Comparison of ENCODE assay signal across 24 cellular contexts in genomic region chr16:68422396-68422964, GRCh38. TPM values are rescaled to one million over a fixed set of nuclear protein-coding genes. Genes with fewer than 3 reads are reported as not detected.
A peak's percentile ranks its signal among the peaks of the same experiment; 100 is the strongest.
DNase-seq lines count a peak whose midpoint lies in the region; ATAC-seq and TF ChIP-seq lines count a peak whose summit lies in the region.
"Had no signal": no experiment of that assay in that cellular context is flagged by ENCODE, and none has a peak within 500 bp of the region (broad histone marks: within the 10 kb centered on the region; RNA-seq: fewer than 3 reads in every experiment).

No MANE protein-coding gene starts in this region.

- intact Hi-C loops in head of caudate nucleus (cut with DNase I) (no loop called here), Calu3 (cut with micrococcal nuclease; ENCODE audit: unreplicated experiment) (no loop called here)

- H3K36me3 Mint-ChIP-seq in T-cell (no peaks in the 10 kb centered on the region), Calu3 (ENCODE audit: insufficient read depth, unreplicated experiment) (no peaks in the 10 kb centered on the region), mesothelial cell of epicardium (no peaks in the 10 kb centered on the region)
- H3K36me3 Mint-ChIP-seq: CD8-positive, alpha-beta T cell had no signal

- H3K4me1 Mint-ChIP-seq in T-cell (peaks cover 56 to 80% (median 78%) of the 10 kb centered on the region in 3 donors), Calu3 (ENCODE audit: low read depth, unreplicated experiment) (peaks cover 27% of the 10 kb centered on the region), mesothelial cell of epicardium (no peaks in the 10 kb centered on the region)

- no peak overlapping the region for H3K4me3 Mint-ChIP-seq in T-cell
- H3K4me3 Mint-ChIP-seq in Calu3 (ENCODE audit: low read depth, unreplicated experiment): no peak overlapping the region
- H3K4me3 Mint-ChIP-seq in mesothelial cell of epicardium: no peak overlapping the region
- H3K4me3 Mint-ChIP-seq: CD8-positive, alpha-beta T cell had no signal

- 0 out of 2 replicates have a peak, but pooled peaks cover 3% of the 10 kb centered on the region for H3K79me2 ChIP-seq in DND-41 (ENCODE audit: insufficient read depth, low read length)

- CTCF ChIA-PET in T-cell (lab: Charles Lee): interaction anchor here in 1 of 2 donors (1.2 kb wide), 1 partner anchor 13 kb away, joined by 8 read pairs; no protein-coding TSS in a partner anchor
- CTCF ChIA-PET in Calu3 (lab: Charles Lee): interaction anchor here (0.6 kb wide), 1 partner anchor 33 kb away, joined by 8 read pairs; no protein-coding TSS in a partner anchor

- H3K4me2 ChIP-seq in BLaER1 (peak overlapping the region; percentile 29), DND-41 (ENCODE audit: insufficient read depth, low read length) (no peak overlapping the region)
- H3K4me2 ChIP-seq: PC-9 had no signal

- no peaks in the 10 kb centered on the region for H3K9me3 ChIP-seq in BLaER1
- no peaks in the 10 kb centered on the region for H3K9me3 ChIP-seq in DND-41 (ENCODE audit: insufficient read depth, low read length, severe bottlenecking)
- H3K9me3 ChIP-seq: BLaER1 treated with 17β-estradiol and CSF1 and Interleukin-3, amounts not matched to agents 10 nM and 100 nM; Caco-2; MG63; SJSA1 had no signal

- H2AFZ ChIP-seq in DND-41 (ENCODE audit: low read depth, low read length): no peak overlapping the region
- H2AFZ ChIP-seq: PC-9 had no signal

- ATAC-seq in DND-41 (ENCODE audit: insufficient read depth, low read depth): no peak
- ATAC-seq in T-cell (replicated peaks in 1 of 4): no peak
- ATAC-seq: CD8-positive, alpha-beta T cell; Right ventricle myocardium inferior had no signal

- DNase-seq in DND-41 (no peak), T-cell (no peak), head of caudate nucleus (peak in 37 of 42 donors; percentile 28 to 89 (median 59)), Calu3 (no peak), mesothelial cell of epicardium (ENCODE audit: low spot score in 2 of 2, unreplicated experiment in 2 of 2) (no peak), MV-4-11 (lab: John Stamatoyannopoulos, UW) (no peak)
- DNase-seq: Caco-2; CD8-positive, alpha-beta T cell; DMS 273 treated with DMSO at 0.1 percent for 48 hours; DMS79; GF-D8; IMR-90; KG1; MG63; NCI-H187 treated with DMSO at 0.1 percent for 48 hours; NCI-H446; NCI-H524 treated with DMSO at 0.1 percent for 48 hours; NCI-H774; NK-92 treated with Interleukin-12 subunit alpha and Interleukin-12 subunit beta, amount 100 ng/mL, for 24 hours; PC-9 had no signal

- H3K4me1 ChIP-seq in BLaER1 (peaks cover 28% of the 10 kb centered on the region), DND-41 (ENCODE audit: insufficient read depth, low read length) (peaks cover 54% of the 10 kb centered on the region)
- H3K4me1 ChIP-seq: Caco-2, SJSA1 had no signal

- TF ChIP-seq CTCF in DND-41 (IDR thresholded peaks at IDR 0.05; ENCODE audit: borderline replicate concordance, extremely low read depth, low read length, poor library complexity, severe bottlenecking): no peak
- no peak for TF ChIP-seq CTCF in Calu3 (IDR thresholded peaks at IDR 0.05; ENCODE audit: unreplicated experiment)
- no peak for TF ChIP-seq CTCF in mesothelial cell of epicardium (IDR thresholded peaks at IDR 0.05; ENCODE audit: unreplicated experiment)

- POLR2A ChIA-PET in T-cell (lab: Charles Lee): no interaction called here

- H3K27ac Mint-ChIP-seq in T-cell (peak overlapping the region; percentile 34 to 61), Calu3 (ENCODE audit: unreplicated experiment) (no peak overlapping the region), mesothelial cell of epicardium (no peak overlapping the region)
- H3K27ac Mint-ChIP-seq: CD8-positive, alpha-beta T cell had no signal

- H3K27ac ChIP-seq in BLaER1 (no peak overlapping the region), DND-41 (ENCODE audit: low read length) (peak overlapping the region; percentile 98)
- H3K27ac ChIP-seq: BLaER1 treated with 17β-estradiol and CSF1 and Interleukin-3, amounts not matched to agents 10 nM and 100 nM; PC-9; SJSA1 had no signal

- H3K27me3 ChIP-seq in BLaER1: no peaks in the 10 kb centered on the region
- no peaks in the 10 kb centered on the region for H3K27me3 ChIP-seq in DND-41 (ENCODE audit: insufficient read depth, low read length, poor library complexity)
- H3K27me3 ChIP-seq: BLaER1 treated with 17β-estradiol and CSF1 and Interleukin-3, amounts not matched to agents 10 nM and 100 nM; MG63; SJSA1 had no signal

- H3K27me3 Mint-ChIP-seq in T-cell: no peaks in the 10 kb centered on the region
- peaks cover under 1% of the 10 kb centered on the region for H3K27me3 Mint-ChIP-seq in Calu3 (ENCODE audit: unreplicated experiment)
- peaks cover 26% of the 10 kb centered on the region for H3K27me3 Mint-ChIP-seq in mesothelial cell of epicardium (ENCODE audit: low read depth)

- H3K36me3 ChIP-seq in BLaER1: no peaks in the 10 kb centered on the region
- no peaks in the 10 kb centered on the region for H3K36me3 ChIP-seq in DND-41 (ENCODE audit: insufficient read depth, low read length)
- H3K36me3 ChIP-seq: BLaER1 treated with 17β-estradiol and CSF1 and Interleukin-3, amounts not matched to agents 10 nM and 100 nM; MG63; SJSA1 had no signal

- H4K20me1 ChIP-seq in BLaER1 (no peaks in the 10 kb centered on the region), DND-41 (ENCODE audit: insufficient read depth, low read length) (no peaks in the 10 kb centered on the region)

- no TSS peak for BruUV-seq in Calu3 (replicated peaks; lab: Mats Ljungman, UMichigan)

- H3K9me3 Mint-ChIP-seq in T-cell (peaks cover 0 to 4% (median 0%) of the 10 kb centered on the region in 3 donors), Calu3 (ENCODE audit: low read depth, unreplicated experiment) (no peaks in the 10 kb centered on the region), mesothelial cell of epicardium (no peaks in the 10 kb centered on the region)
- H3K9me3 Mint-ChIP-seq: CD8-positive, alpha-beta T cell had no signal

- H3K4me3 ChIP-seq in BLaER1 (no peak overlapping the region), DND-41 (ENCODE audit: low read depth in 1 of 2, low read length in 2 of 2) (no peak overlapping the region)
- H3K4me3 ChIP-seq: BLaER1 treated with 17β-estradiol and CSF1 and Interleukin-3, amounts not matched to agents 10 nM and 100 nM; MG63; PC-9; SJSA1 had no signal

- no peak overlapping the region for H3K9ac ChIP-seq in BLaER1
- no peak overlapping the region for H3K9ac ChIP-seq in DND-41 (ENCODE audit: low read depth, low read length)
- H3K9ac ChIP-seq: BLaER1 treated with 17β-estradiol and CSF1 and Interleukin-3, amounts not matched to agents 10 nM and 100 nM had no signal

RNA-seq across cellular contexts. Expression of gene SMPD3, which starts 25.8 kb away (rescaled TPM):
- total RNA-seq in T-cell: 1 to 10 TPM in 4 of 5 donors, under 1 TPM in 1; 0.93 to 2.3 (median 1.7) TPM
- total RNA-seq in Calu3 (2022): 0.42 and 1.2 TPM in 2 replicates
- total RNA-seq in mesothelial cell of epicardium: 0.14 to 0.20 TPM (median 0.18 TPM) in 3 replicates
- total RNA-seq: IMR-90 had no signal

Comparison
In these comparisons a context has a peak if more than half of its experiments do, and no peak if none do; other contexts are left out.
1. DNase-seq: peak in head of caudate nucleus (37 of 42); none in DND-41 (single experiment), T-cell (0 of 34), Calu3 (single experiment), mesothelial cell of epicardium (0 of 2) and MV-4-11 (single experiment).
2. H3K27ac Mint-ChIP-seq: peak in T-cell (2 of 2); none in Calu3 (single experiment) and mesothelial cell of epicardium (single experiment).